In genomic region chr17:63475491-63476412, GRCh38 we compare ENCODE assay signal across 9 cellular contexts. TPM values are rescaled to one million over a fixed set of nuclear protein-coding genes. Genes with fewer than 3 reads are reported as not detected.
DNase-seq lines count a peak whose midpoint lies in the region; ATAC-seq and TF ChIP-seq lines count a peak whose summit lies in the region.
"Had no signal": no experiment of that assay in that cellular context is flagged by ENCODE, and none has a peak within 500 bp of the region (broad histone marks: within the 10 kb centered on the region; RNA-seq: fewer than 3 reads in every experiment).

No MANE protein-coding gene starts in this region.

- H3K27ac Mint-ChIP-seq in CD4-positive, alpha-beta T cell = no peak overlapping the region
- H3K27ac Mint-ChIP-seq in neural progenitor cell = no peak overlapping the region

- H3K36me3 ChIP-seq in HEK293 (ENCODE audit: control insufficient read depth in 2 of 2, insufficient read depth in 1 of 2, low read length in 2 of 2) = no peaks in the 10 kb centered on the region
- no peaks in the 10 kb centered on the region for H3K36me3 ChIP-seq in colonic mucosa
- H3K36me3 ChIP-seq in neural progenitor cell = no peaks in the 10 kb centered on the region

- peaks cover 35% of the 10 kb centered on the region for H3K27me3 Mint-ChIP-seq in CD4-positive, alpha-beta T cell
- peaks cover 41% of the 10 kb centered on the region for H3K27me3 Mint-ChIP-seq in neural progenitor cell (ENCODE audit: insufficient read depth, low read depth)

- H4K20me1 ChIP-seq in neural progenitor cell (ENCODE audit: low read depth) = peaks cover 12% of the 10 kb centered on the region

- no peak overlapping the region for H3K27ac ChIP-seq in CD4-positive, alpha-beta T cell (ENCODE audit: low read depth, low read length)
- H3K27ac ChIP-seq in HEK293 (ENCODE audit: extremely low read depth, low read depth, low read length) = no peak overlapping the region; the same call in 1 of the 2 replicates
- no peak overlapping the region for H3K27ac ChIP-seq in colonic mucosa
- no peak overlapping the region for H3K27ac ChIP-seq in neural progenitor cell

- H3K9me3 ChIP-seq in CD4-positive, alpha-beta T cell (ENCODE audit: control insufficient read depth, low read length) = no peaks in the 10 kb centered on the region
- H3K9me3 ChIP-seq in HEK293 (ENCODE audit: control insufficient read depth, insufficient read depth, low read depth, low read length) (no peaks in the 10 kb centered on the region), colonic mucosa (no peaks in the 10 kb centered on the region), neural progenitor cell (ENCODE audit: low read depth) (no peaks in the 10 kb centered on the region)

- H3K4me2 ChIP-seq in neural progenitor cell = peak overlapping the region; percentile 99

- H3K4me3 ChIP-seq in HEK293 (ENCODE audit: low read depth, low read length) (no peak overlapping the region), colonic mucosa (peak overlapping the region; percentile 65), neural progenitor cell (peak overlapping the region; percentile 71)

- POLR2A ChIA-PET in CD4-positive, alpha-beta T cell (lab: Charles Lee) = interaction anchor here (1.8 to 3.3 kb wide), 3 partner anchors 29 to 48 kb away, joined by 11 to 31 read pairs (median 12); partner anchors contain the start of gene CYB561
- POLR2A ChIA-PET in HEK293 (lab: Yijun Ruan, JAX) = interaction anchor here (1.1 kb wide), 1 partner anchor 76 kb away, joined by 4 read pairs; no protein-coding TSS in a partner anchor

- H3K27me3 ChIP-seq in CD4-positive, alpha-beta T cell (ENCODE audit: control insufficient read depth, insufficient read depth, low read length) = peaks cover 10% of the 10 kb centered on the region
- peaks cover 6% of the 10 kb centered on the region for H3K27me3 ChIP-seq in colonic mucosa
- H3K27me3 ChIP-seq in neural progenitor cell = peaks cover 63% of the 10 kb centered on the region

- H3K9me3 Mint-ChIP-seq in CD4-positive, alpha-beta T cell = no peaks in the 10 kb centered on the region
- no peaks in the 10 kb centered on the region for H3K9me3 Mint-ChIP-seq in neural progenitor cell

- CTCF ChIA-PET in CD4-positive, alpha-beta T cell (lab: Charles Lee) = interaction anchor here (1.9 kb wide), 1 partner anchor 50 kb away, joined by 14 read pairs; no protein-coding TSS in a partner anchor
- CTCF ChIA-PET in HEK293 (lab: Yijun Ruan, JAX) = interaction anchor here (0.5 to 8.1 kb wide), 9 partner anchors 11 to 344 kb away, joined by 3 to 159 read pairs (median 4); no protein-coding TSS in a partner anchor

- H3K4me1 ChIP-seq in HEK293 (ENCODE audit: control insufficient read depth, insufficient read depth, low read length) (peaks cover 11% of the 10 kb centered on the region), colonic mucosa (peaks cover 18% of the 10 kb centered on the region), neural progenitor cell (peaks cover 7% of the 10 kb centered on the region)

- no peak for DNase-seq in CD4-positive, alpha-beta T cell
- DNase-seq in colonic mucosa (no peak), neural progenitor cell (ENCODE audit: low spot score) (no peak), epidermal melanocyte (ENCODE audit: insufficient read length, low spot score) (no peak), DMS53 treated with DMSO at 0.1 percent for 48 hours (lab: John Stamatoyannopoulos, UW; ENCODE audit: unreplicated experiment) (no peak)
- DNase-seq: NCI-H1694 treated with DMSO at 0.1 percent for 48 hours had no signal

- H3K79me2 ChIP-seq in neural progenitor cell (ENCODE audit: low read depth) = no peaks in the 10 kb centered on the region

- peak overlapping the region; percentile 87 for H2AFZ ChIP-seq in neural progenitor cell (replicated peaks)

- no peak for ATAC-seq in CD4-positive, alpha-beta T cell (ENCODE audit: poor library complexity)
- ATAC-seq in GM19397 (IDR thresholded peaks at IDR 0.05; ENCODE audit: unreplicated experiment) (no peak), GM21360 (IDR thresholded peaks at IDR 0.05; ENCODE audit: unreplicated experiment) (no peak)

- H3K4me3 Mint-ChIP-seq in CD4-positive, alpha-beta T cell = peak overlapping the region; percentile 79
- H3K4me3 Mint-ChIP-seq in neural progenitor cell = peak overlapping the region; percentile 82

- peaks cover 14% of the 10 kb centered on the region for H3K4me1 Mint-ChIP-seq in CD4-positive, alpha-beta T cell (ENCODE audit: low read depth)
- peaks cover 13% of the 10 kb centered on the region for H3K4me1 Mint-ChIP-seq in neural progenitor cell

- peaks cover 7% of the 10 kb centered on the region for H3F3A ChIP-seq in neural progenitor cell (ENCODE audit: low read depth)

- H3K36me3 Mint-ChIP-seq in CD4-positive, alpha-beta T cell (ENCODE audit: low read depth) = no peaks in the 10 kb centered on the region
- no peaks in the 10 kb centered on the region for H3K36me3 Mint-ChIP-seq in neural progenitor cell

- intact Hi-C loops in CD4-positive, alpha-beta T cell (cut with DNase I, micrococcal nuclease) = loop anchor here (5.0 kb wide), 2 partner anchors 33 to 137 kb away; no protein-coding TSS in a partner anchor
- intact Hi-C loops in colonic mucosa (cut with DNase I) = loop anchor here (5.0 kb wide), 1 partner anchor 48 kb away; no protein-coding TSS in a partner anchor

- no peak for TF ChIP-seq CTCF in CD4-positive, alpha-beta T cell (IDR thresholded peaks at IDR 0.05)
- no peak for TF ChIP-seq CTCF in HEK293 (tag by site-specific recombination; IDR thresholded peaks at IDR 0.05)
- no peak for TF ChIP-seq CTCF in colonic mucosa (IDR thresholded peaks at IDR 0.05)
- TF ChIP-seq CTCF in neural progenitor cell (IDR thresholded peaks at IDR 0.05) = no peak

- peak overlapping the region in 1 of 2 donors; percentile 14 for H3K9ac ChIP-seq in colonic mucosa (ENCODE audit: low read depth in 2 of 2, low read length in 2 of 2)
- H3K9ac ChIP-seq in neural progenitor cell = no peak overlapping the region

TF ChIP-seq in HEK293, 187 proteins besides CTCF, POLR2A, EP300 and RAD21 (continues in another document):
- TF ChIP-seq ZNF544 (tag by site-specific recombination; IDR thresholded peaks at IDR 0.05) (no peak), PRDM1 (tag by site-specific recombination; IDR thresholded peaks at IDR 0.05) (no peak), ZNF704 (tag by site-specific recombination; IDR thresholded peaks at IDR 0.05) (no peak), ZNF302 (tag by site-specific recombination; IDR thresholded peaks at IDR 0.05; ENCODE audit: low read depth) (no peak), ZBTB48 (tag by site-specific recombination; IDR thresholded peaks at IDR 0.05) (no peak), PRDM2 (tag by site-specific recombination; IDR thresholded peaks at IDR 0.05; ENCODE audit: borderline replicate concordance) (no peak)

RNA-seq across cellular contexts. Expression of gene ACE, which starts 1.1 kb away (rescaled TPM):
- total RNA-seq in CD4-positive, alpha-beta T cell = 10 to 100 TPM in 1 of 2 experiments, 1 to 10 TPM in 1; 7.4 to 10.2 TPM
- total RNA-seq in colonic mucosa (10 to 100 TPM; 38.3 to 45.2 TPM), neural progenitor cell (ENCODE audit: low replicate concordance) (0.22 TPM in 1 of 2 replicates, not detected in the other)

RNA-seq across cellular contexts. Expression of gene CYB561, which starts 29.6 kb away (rescaled TPM):
- total RNA-seq in CD4-positive, alpha-beta T cell = 10 to 100 TPM; 17.4 to 18.1 TPM
- total RNA-seq in colonic mucosa (10 to 100 TPM; 60.1 to 90.6 TPM), neural progenitor cell (ENCODE audit: low replicate concordance) (4.2 and 7.7 TPM in 2 replicates)

RNA-seq across cellular contexts. Expression of gene KCNH6, which starts 47.4 kb away (rescaled TPM):
- total RNA-seq in CD4-positive, alpha-beta T cell = not detected
- under 1 TPM; 0.47 to 0.80 TPM for total RNA-seq in colonic mucosa
- total RNA-seq in neural progenitor cell (ENCODE audit: low replicate concordance) = 0.03 TPM in 1 of 2 replicates, not detected in the other
